Comparison of ENCODE assay signal across 10 cellular contexts in the genomic region with DNA sequence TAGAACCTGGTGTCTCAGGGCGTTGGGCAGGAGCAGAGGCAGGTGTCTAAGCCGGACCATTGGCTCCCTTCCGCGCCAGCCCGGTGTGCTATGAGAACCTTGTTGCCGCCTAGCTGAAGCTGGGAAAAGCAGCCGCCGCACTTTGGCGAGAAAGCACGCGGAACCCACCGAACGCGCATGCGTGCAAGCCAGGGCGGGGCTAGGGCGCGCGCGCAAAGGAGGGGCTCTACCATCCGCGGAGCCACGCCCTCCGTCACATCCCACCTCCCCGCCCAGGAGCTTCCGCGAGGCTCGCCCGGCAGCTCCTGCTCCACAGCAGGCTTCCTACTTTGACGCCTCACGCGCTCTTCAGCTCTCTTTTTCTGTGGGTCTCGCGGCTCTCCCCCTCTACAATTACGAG. TPM values are rescaled to one million over a fixed set of nuclear protein-coding genes. Genes with fewer than 3 reads are reported as not detected.
A peak's percentile ranks its signal among the peaks of the same experiment; 100 is the strongest.
DNase-seq lines count a peak whose midpoint lies in the region; ATAC-seq and TF ChIP-seq lines count a peak whose summit lies in the region.
"Had no signal": no experiment of that assay in that cellular context is flagged by ENCODE, and none has a peak within 500 bp of the region (broad histone marks: within the 10 kb centered on the region; RNA-seq: fewer than 3 reads in every experiment).

No MANE protein-coding gene starts in this region.

- TF ChIP-seq CTCF in body of pancreas (IDR thresholded peaks at IDR 0.05) (no peak), transverse colon (IDR thresholded peaks at IDR 0.05) (no peak)

- no peaks in the 10 kb centered on the region for H3K9me3 Mint-ChIP-seq in activated naive CD4-positive, alpha-beta T cell treated with anti-CD3 and anti-CD28 coated beads for 36 hours

- H3K27me3 ChIP-seq in body of pancreas (no peaks in the 10 kb centered on the region), transverse colon (peaks cover 16% of the 10 kb centered on the region)

- H3K36me3 ChIP-seq in body of pancreas (replicated peaks in 1 of 2; ENCODE audit: insufficient read depth in 1 of 2, low read depth in 2 of 2), result no peaks in the 10 kb centered on the region
- H3K36me3 ChIP-seq in transverse colon, result no peaks in the 10 kb centered on the region

- peaks cover 4% of the 10 kb centered on the region for H3K27me3 Mint-ChIP-seq in activated naive CD4-positive, alpha-beta T cell treated with anti-CD3 and anti-CD28 coated beads for 36 hours (ENCODE audit: low read depth)

- ATAC-seq in body of pancreas (no peak), GM18505 (IDR thresholded peaks at IDR 0.05; ENCODE audit: unreplicated experiment) (no peak), HG03469 (IDR thresholded peaks at IDR 0.05; ENCODE audit: unreplicated experiment) (no peak)
- ATAC-seq: naive thymus-derived CD4-positive, alpha-beta T cell had no signal

- intact Hi-C loops in activated naive CD4-positive, alpha-beta T cell treated with anti-CD3 and anti-CD28 coated beads for 36 hours (cut with micrococcal nuclease), result no loop called here
- intact Hi-C loops in body of pancreas (cut with DNase I), result no loop called here
- intact Hi-C loops in transverse colon (cut with DNase I; ENCODE audit: low total_unique reads), result no loop called here

- H3K4me1 ChIP-seq in body of pancreas (no peaks in the 10 kb centered on the region), transverse colon (no peaks in the 10 kb centered on the region)

- CTCF ChIA-PET in activated naive CD4-positive, alpha-beta T cell treated with anti-CD3 and anti-CD28 coated beads for 36 hours (lab: Charles Lee), result no interaction called here

- in situ Hi-C loops in transverse colon (cut with MboI; ENCODE audit: low pct_ligation_motif_present in 1 of 4, low pct_unique_long_range_greater_than_20kb in 1 of 4, low sequenced_read_pairs in 3 of 4), result no loop called here

- H3K4me3 ChIP-seq in body of pancreas (no peak overlapping the region), transverse colon (no peak overlapping the region)

- peaks cover 2% of the 10 kb centered on the region for H3K36me3 Mint-ChIP-seq in activated naive CD4-positive, alpha-beta T cell treated with anti-CD3 and anti-CD28 coated beads for 36 hours (ENCODE audit: low read depth)

- no peaks in the 10 kb centered on the region for H3K4me1 Mint-ChIP-seq in activated naive CD4-positive, alpha-beta T cell treated with anti-CD3 and anti-CD28 coated beads for 36 hours (ENCODE audit: low read depth)
- H3K4me1 Mint-ChIP-seq: naive thymus-derived CD4-positive, alpha-beta T cell had no signal

- no peak overlapping the region for H3K27ac Mint-ChIP-seq in activated naive CD4-positive, alpha-beta T cell treated with anti-CD3 and anti-CD28 coated beads for 36 hours
- H3K27ac Mint-ChIP-seq: CD4-positive, alpha-beta T cell; naive thymus-derived CD4-positive, alpha-beta T cell had no signal

- peak; percentile 14 for DNase-seq in activated naive CD4-positive, alpha-beta T cell treated with anti-CD3 and anti-CD28 coated beads for 36 hours
- DNase-seq in activated naive CD4-positive, alpha-beta T cell treated with Interleukin-2 at 50 U/mL for 16 hours, result no peak
- DNase-seq in body of pancreas (peak; percentile 14 to 36 (median 16)), left kidney (ENCODE audit: low read depth, low spot score) (peak; percentile 95), transverse colon (peak; percentile 8), GOT3 (lab: John Stamatoyannopoulos, UW) (no peak)

- WGBS in body of pancreas, 2 donors, result 9 to 12% methylated on average over 4 to 34 of the region's 35 CpGs
- 58% methylated on average over 35 of the region's 35 CpGs; no CpG with 5 or more reads in 1 of the 2 donors for WGBS in transverse colon (ENCODE audit: low coverage in 1 of 2), 2 donors

- no peak overlapping the region for H3K4me3 Mint-ChIP-seq in activated naive CD4-positive, alpha-beta T cell treated with anti-CD3 and anti-CD28 coated beads for 36 hours
- H3K4me3 Mint-ChIP-seq: CD4-positive, alpha-beta T cell had no signal

- no peak for TF ChIP-seq EP300 in transverse colon (IDR thresholded peaks at IDR 0.05; ENCODE audit: low read depth)

- TF ChIP-seq POLR2A in body of pancreas (IDR thresholded peaks at IDR 0.05) (no peak), transverse colon (IDR thresholded peaks at IDR 0.05) (no peak), GM18505 (IDR thresholded peaks at IDR 0.05; ENCODE audit: borderline replicate concordance, extremely low read depth, insufficient read depth, insufficient read length) (no peak)

- H3K27ac ChIP-seq in body of pancreas, result no peak overlapping the region
- H3K27ac ChIP-seq in transverse colon, result no peak overlapping the region

- H3K9me3 ChIP-seq in body of pancreas (no peaks in the 10 kb centered on the region), transverse colon (no peaks in the 10 kb centered on the region)

RNA-seq across cellular contexts. Expression of a gene that starts 51.3 kb away (rescaled TPM):
- not detected for total RNA-seq in activated naive CD4-positive, alpha-beta T cell treated with anti-CD3 and anti-CD28 coated beads for 36 hours
- not detected for total RNA-seq in body of pancreas
- total RNA-seq in transverse colon, result not detected
- total RNA-seq: CD4-positive, alpha-beta T cell; naive thymus-derived CD4-positive, alpha-beta T cell had no signal

RNA-seq across cellular contexts. Expression of a gene that starts 51.9 kb away (rescaled TPM):
- total RNA-seq in activated naive CD4-positive, alpha-beta T cell treated with anti-CD3 and anti-CD28 coated beads for 36 hours, result 10 to 100 TPM in 1 of 2 experiments, 1 to 10 TPM in 1; 8.1 to 10.4 TPM
- total RNA-seq in body of pancreas, result 10 to 100 TPM; 41.5 to 62.0 TPM
- total RNA-seq in transverse colon, result 100 to 1,000 TPM; 191 to 284 (median 231) TPM

Comparison
In these comparisons a context has a peak if more than half of its experiments do, and no peak if none do; other contexts are left out.
1. DNase-seq: peak in activated naive CD4-positive, alpha-beta T cell treated with anti-CD3 and anti-CD28 coated beads for 36 hours (single experiment), body of pancreas (4 of 4), left kidney (single experiment) and transverse colon (single experiment); none in activated naive CD4-positive, alpha-beta T cell treated with Interleukin-2 at 50 U/mL for 16 hours (single experiment) and GOT3 (single experiment).